ENCODE assay signal across 9 cellular contexts in genomic region chr1:26542781-26543443, GRCh38. TPM values are rescaled to one million over a fixed set of nuclear protein-coding genes. Genes with fewer than 3 reads are reported as not detected.
DNase-seq lines count a peak whose midpoint lies in the region; ATAC-seq and TF ChIP-seq lines count a peak whose summit lies in the region.
"Had no signal": no experiment of that assay in that cellular context is flagged by ENCODE, and none has a peak within 500 bp of the region (broad histone marks: within the 10 kb centered on the region; RNA-seq: fewer than 3 reads in every experiment).

No MANE protein-coding gene starts in this region.

- DNase-seq in GM12864 (ENCODE audit: low read depth) (no peak), NAMALWA (ENCODE audit: low spot score) (peak; percentile 61), colonic mucosa (no peak), psoas muscle (no peak), RKO (ENCODE audit: low spot score) (no peak)
- DNase-seq in central memory CD4-positive, alpha-beta T cell: no peak
- no peak for DNase-seq in NK-92 treated with Interleukin-12 subunit alpha and Interleukin-12 subunit beta, amount 100 ng/mL, for 24 hours (lab: John Stamatoyannopoulos, UW)

- H3K4me3 ChIP-seq in GM12864 (ENCODE audit: low read depth, low read length): peak overlapping the region; percentile 47
- peak overlapping the region; percentile 1 for H3K4me3 ChIP-seq in colonic mucosa
- H3K4me3 ChIP-seq in psoas muscle: peak overlapping the region; percentile 34

- peak in 1 of 4 donors; percentile 18 for ATAC-seq in psoas muscle
- no peak for ATAC-seq in GM18505 (IDR thresholded peaks at IDR 0.05; ENCODE audit: unreplicated experiment)
- ATAC-seq: Panc1 had no signal

- H3K36me3 ChIP-seq in colonic mucosa (no peaks in the 10 kb centered on the region), psoas muscle (ENCODE audit: insufficient read depth in 1 of 2, low read depth in 1 of 2) (no peaks in the 10 kb centered on the region)

- H3K9me3 ChIP-seq in colonic mucosa (no peaks in the 10 kb centered on the region), psoas muscle (no peaks in the 10 kb centered on the region)

- intact Hi-C loops in colonic mucosa (cut with DNase I) (no loop called here), psoas muscle (cut with DNase I) (no loop called here)

- H3K27me3 ChIP-seq in colonic mucosa (no peaks in the 10 kb centered on the region), psoas muscle (ENCODE audit: insufficient read depth in 3 of 3, low read length in 2 of 3) (no peaks in the 10 kb centered on the region)

- 82 to 90% (median 87%) methylated on average over 9 of the region's 9 CpGs for WGBS in psoas muscle, 3 donors

- TF ChIP-seq CTCF in GM12864 (IDR thresholded peaks at IDR 0.05; ENCODE audit: low read depth, low read length, missing control alignments) (peak; percentile 6), colonic mucosa (IDR thresholded peaks at IDR 0.05) (no peak), psoas muscle (IDR thresholded peaks at IDR 0.05) (no peak)

- peak overlapping the region; percentile 86 for H3K27ac ChIP-seq in colonic mucosa
- peak overlapping the region; percentile 41 for H3K27ac ChIP-seq in psoas muscle

- no peak for TF ChIP-seq POLR2A in GM18505 (IDR thresholded peaks at IDR 0.05; ENCODE audit: borderline replicate concordance, extremely low read depth, insufficient read depth, insufficient read length)

- H3K9ac ChIP-seq in colonic mucosa (ENCODE audit: low read depth in 2 of 2, low read length in 2 of 2): peak overlapping the region; percentile 36 to 60

- H3K4me1 ChIP-seq in colonic mucosa (no peaks in the 10 kb centered on the region), psoas muscle (no peaks in the 10 kb centered on the region)

RNA-seq across cellular contexts. Expression of gene RPS6KA1, which starts 13.4 kb away (rescaled TPM):
- total RNA-seq in colonic mucosa: 100 to 1,000 TPM; 174 to 198 TPM
- 1 to 10 TPM; 2.5 to 3.0 (median 2.7) TPM for total RNA-seq in psoas muscle
- polyA plus RNA-seq in psoas muscle: 1 to 10 TPM in 2 of 3 donors, under 1 TPM in 1; 0.88 to 1.8 (median 1.3) TPM

Comparison
In these comparisons a context has a peak if more than half of its experiments do, and no peak if none do; other contexts are left out.
1. RNA of gene RPS6KA1, which starts 13.4 kb away (total RNA-seq): 174 to 198 TPM in colonic mucosa; 2.5 to 3.0 TPM in psoas muscle; every median in the first group is over 10 times any median in the second.
2. Peak in every context shown above with its lines, with median percentiles within 50 percentile points of each other: H3K4me3 ChIP-seq.